In the genomic region with DNA sequence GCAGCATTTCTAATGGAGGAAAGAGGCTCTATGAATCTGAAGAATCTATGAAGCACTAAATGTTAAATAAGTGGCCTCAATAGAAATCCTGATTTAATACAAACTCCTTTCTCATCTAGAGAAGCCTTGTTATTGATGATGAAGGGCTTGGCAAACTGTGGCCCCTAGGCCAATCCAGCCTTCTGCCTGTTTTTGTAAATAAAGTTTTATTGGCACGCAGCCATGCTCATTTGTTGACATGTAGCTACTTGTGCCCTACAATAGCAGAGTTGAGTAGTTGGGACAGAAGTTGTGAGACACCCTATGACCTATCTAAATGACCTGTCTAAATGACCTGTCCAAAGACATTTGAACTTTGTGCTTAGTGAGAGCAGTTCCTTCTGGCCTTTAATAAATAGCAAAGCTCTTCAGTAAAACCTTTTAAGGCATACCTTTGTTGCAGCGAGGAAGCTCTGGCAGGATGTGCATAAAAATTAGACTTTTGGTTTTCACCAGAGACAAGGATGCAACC, we compare ENCODE assay signal across 22 cellular contexts.
"Had no signal": no experiment of that assay in that cellular context is flagged by ENCODE, and none has a peak within 500 bp of the region (broad histone marks: within the 10 kb centered on the region; RNA-seq: fewer than 3 reads in every experiment).

No MANE protein-coding gene starts in this region.

- DNase-seq: IMR-90, Kasumi-1, MM.1S, NCI-H1048, NCI-H1105, NCI-H1417, NCI-H1436 treated with DMSO at 0.1 percent for 48 hours, NCI-H1694, NCI-H187 treated with DMSO at 0.1 percent for 48 hours, NCI-H2029 treated with DMSO at 0.1 percent for 48 hours, NCI-H2171 treated with DMSO at 0.1 percent for 48 hours, NCI-H345, NCI-H446 treated with DMSO at 0.1 percent for 48 hours, NCI-H524 treated with DMSO at 0.1 percent for 48 hours, NCI-H69, NCI-H774, PC-3, SHP77 had no signal

- ATAC-seq: Panc1, PC-3, SK-N-SH treated with all-trans-retinoic acid at 6 μM for 48 hours had no signal

- H3K4me2 ChIP-seq: KMS-11 had no signal

- H3K27ac ChIP-seq: KMS-11, RWPE1 had no signal

- H3K9ac ChIP-seq: KMS-11 had no signal
